In the genomic region with DNA sequence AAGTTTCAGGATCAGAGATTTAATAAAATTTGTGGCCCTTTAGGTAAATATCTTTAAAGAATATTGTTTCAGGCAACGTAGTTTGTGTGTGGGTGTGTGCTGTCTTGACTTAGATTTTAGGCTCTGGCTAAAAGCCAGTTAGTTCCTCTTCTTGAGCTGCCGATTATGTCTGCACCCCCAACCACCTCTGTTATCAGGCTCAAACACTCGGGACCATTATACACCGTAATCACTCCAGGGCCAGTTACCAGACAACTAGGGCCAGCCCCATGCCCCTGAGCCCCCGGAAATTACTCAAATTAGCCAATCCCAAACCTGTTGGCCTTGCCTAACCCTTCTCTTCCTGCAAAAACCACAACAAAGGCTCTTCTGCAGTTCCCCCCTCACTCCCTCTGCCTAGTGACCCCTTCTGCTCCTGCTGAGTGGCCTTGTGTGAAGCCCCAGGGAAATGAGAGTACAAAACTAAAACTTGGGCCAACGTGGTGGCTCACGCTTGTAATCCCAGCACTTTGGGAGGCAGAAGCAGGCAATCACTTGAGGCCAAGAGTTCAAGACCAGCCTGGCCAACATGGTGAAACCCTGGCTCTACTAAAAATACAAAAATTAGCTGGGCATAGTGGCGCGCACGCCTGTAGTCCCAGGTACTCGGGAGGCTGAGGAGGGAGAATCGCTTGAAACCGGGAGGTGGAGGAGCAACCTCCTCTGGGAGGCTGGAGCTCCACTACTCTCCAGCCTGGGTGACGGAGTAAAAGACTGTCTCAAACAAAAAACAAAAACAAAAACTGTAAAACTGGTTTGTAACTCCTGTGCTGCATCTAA, we compare ENCODE assay signal across 8 cellular contexts. TPM values are rescaled to one million over a fixed set of nuclear protein-coding genes. Genes with fewer than 3 reads are reported as not detected.
DNase-seq lines count a peak whose midpoint lies in the region; ATAC-seq and TF ChIP-seq lines count a peak whose summit lies in the region.

No MANE protein-coding gene starts in this region.

- no peaks in the 10 kb centered on the region for H3K36me3 Mint-ChIP-seq in progenitor cell of endocrine pancreas (ENCODE audit: insufficient read depth)

- H3K4me1 Mint-ChIP-seq in progenitor cell of endocrine pancreas (ENCODE audit: low read depth), result peaks cover 5% of the 10 kb centered on the region

- no peaks in the 10 kb centered on the region for H3K27me3 Mint-ChIP-seq in progenitor cell of endocrine pancreas

- peak overlapping the region; percentile 86 for H3K27ac ChIP-seq in KOPT-K1 (ENCODE audit: low read depth, low read length, poor library complexity, severe bottlenecking)

- TF ChIP-seq CTCF in progenitor cell of endocrine pancreas (IDR thresholded peaks at IDR 0.05; ENCODE audit: unreplicated experiment), result no peak

- in situ Hi-C loops in G401 (cut with HindIII; ENCODE audit: low sequenced_read_pairs), result no loop called here

- peak; percentile 36 for ATAC-seq in GM18907 (IDR thresholded peaks at IDR 0.05; ENCODE audit: unreplicated experiment)
- ATAC-seq in GM18861 (IDR thresholded peaks at IDR 0.05; ENCODE audit: unreplicated experiment), result no peak

- H3K4me3 Mint-ChIP-seq in progenitor cell of endocrine pancreas (ENCODE audit: low read depth), result no peak overlapping the region

- peak overlapping the region; percentile 54 for H3K27ac Mint-ChIP-seq in progenitor cell of endocrine pancreas

- H3K36me3 ChIP-seq in KOPT-K1 (ENCODE audit: insufficient read depth, low read length), result no peaks in the 10 kb centered on the region

- no peaks in the 10 kb centered on the region for H3K9me3 Mint-ChIP-seq in progenitor cell of endocrine pancreas (ENCODE audit: low read depth)

- DNase-seq in activated CD8-positive, alpha-beta memory T cell treated with anti-CD3 and anti-CD28 coated beads, Interleukin-2, amount 50 U/mL, for 48 hours, result peak; percentile 77
- no peak for DNase-seq in progenitor cell of endocrine pancreas (ENCODE audit: low spot score, unreplicated experiment)
- no peak for DNase-seq in midbrain (lab: John Stamatoyannopoulos, UW)
- DNase-seq in HPDE6-E6E7 (ENCODE audit: extremely low spot score), result no peak
- no peak for DNase-seq in G401 (ENCODE audit: low spot score)

- no peaks in the 10 kb centered on the region for H3K9me3 ChIP-seq in KOPT-K1 (ENCODE audit: insufficient read depth, low read length, poor library complexity, severe bottlenecking)

RNA-seq across cellular contexts. Expression of a gene that starts 9.2 kb away (rescaled TPM):
- total RNA-seq in progenitor cell of endocrine pancreas, result 211 and 221 TPM in 2 replicates
- 344 and 404 TPM in 2 replicates for total RNA-seq in G401 (2014; rRNA removed; shearing (Covaris generic))

RNA-seq across cellular contexts. Expression of a gene that starts 18.8 kb away (rescaled TPM):
- 6.2 and 7.1 TPM in 2 replicates for total RNA-seq in progenitor cell of endocrine pancreas
- 6.7 and 10.5 TPM in 2 replicates for total RNA-seq in G401 (2014; rRNA removed; shearing (Covaris generic))

RNA-seq across cellular contexts. Expression of a gene that starts 46.7 kb away (rescaled TPM):
- not detected in 2 replicates for total RNA-seq in progenitor cell of endocrine pancreas
- not detected in 2 replicates for total RNA-seq in G401 (2014; rRNA removed; shearing (Covaris generic))
